Comparison of ENCODE assay signal across 8 cellular contexts in genomic region chr4:114597410-114598115, GRCh38. TPM values are rescaled to one million over a fixed set of nuclear protein-coding genes. Genes with fewer than 3 reads are reported as not detected.
DNase-seq lines count a peak whose midpoint lies in the region; ATAC-seq and TF ChIP-seq lines count a peak whose summit lies in the region.

No MANE protein-coding gene starts in this region.

- H3K9ac ChIP-seq in H9 (ENCODE audit: extremely low read depth, insufficient read length, low read length) (peak overlapping the region; percentile 15), rectal smooth muscle tissue (ENCODE audit: low read length) (no peak overlapping the region)

- H3K4me1 Mint-ChIP-seq in H9: peaks cover 17 to 18% of the 10 kb centered on the region in 2 experiments

- H3K27me3 ChIP-seq in H9 (ENCODE audit: insufficient read depth, low read length) (no peaks in the 10 kb centered on the region), rectal smooth muscle tissue (ENCODE audit: control insufficient read depth, insufficient read depth, low read length) (peaks cover 5% of the 10 kb centered on the region)

- H3K79me2 ChIP-seq in H9 (ENCODE audit: insufficient read depth, low read length): peaks cover under 1% of the 10 kb centered on the region; the same call in 1 of the 2 replicates

- no peak for ATAC-seq in HG03280 (IDR thresholded peaks at IDR 0.05; ENCODE audit: unreplicated experiment)
- no peak for ATAC-seq in left ventricle myocardium superior

- H2BK20ac ChIP-seq in H9 (ENCODE audit: low read depth, low read length, poor library complexity, severe bottlenecking): no peak overlapping the region

- no peak overlapping the region for H3K23ac ChIP-seq in H9 (ENCODE audit: insufficient read length, low read depth, low read length)

- no peak overlapping the region for H2BK120ac ChIP-seq in H9 (ENCODE audit: low read depth, low read length, poor library complexity, severe bottlenecking)

- WGBS in H9 (ENCODE audit: extremely low coverage, insufficient read length, low lambda C conversion rate): no CpG with 5 or more reads among the region's 17 CpGs

- H3K79me1 ChIP-seq in H9 (ENCODE audit: insufficient read depth, low read depth, low read length, poor library complexity, severe bottlenecking): no peaks in the 10 kb centered on the region

- no peak for DNase-seq in H9
- peak; percentile 40 for DNase-seq in SK-MEL-5 (ENCODE audit: low read depth, low spot score)
- peak; percentile 16 to 88 (median 64) for DNase-seq in head of caudate nucleus
- no peak for DNase-seq in effector CD4-positive, alpha-beta T cell
- no peak for DNase-seq in left ventricle myocardium superior
- no peak for DNase-seq in NCI-H1417 treated with DMSO at 0.1 percent for 48 hours (lab: John Stamatoyannopoulos, UW)

- peaks cover 24% of the 10 kb centered on the region for H3K27me3 Mint-ChIP-seq in H9 (ENCODE audit: low read depth)

- H3K9me3 ChIP-seq in H9 (ENCODE audit: control insufficient read depth, low read depth, low read length): peaks cover 19% of the 10 kb centered on the region

- intact Hi-C loops in head of caudate nucleus (cut with DNase I) (loop anchor here (2.0 to 10.0 kb wide), 2 partner anchors 61 to 63 kb away; no protein-coding TSS in a partner anchor), left ventricle myocardium superior (cut with micrococcal nuclease) (no loop called here)

- H3K56ac ChIP-seq in H9 (ENCODE audit: insufficient read length, low read depth, low read length): no peak overlapping the region

- H2BK15ac ChIP-seq in H9 (ENCODE audit: low read depth, low read length): no peak overlapping the region

- no peak overlapping the region for H2BK5ac ChIP-seq in H9 (ENCODE audit: insufficient read length, low read length)

- no peaks in the 10 kb centered on the region for H4K20me1 ChIP-seq in H9 (ENCODE audit: control insufficient read depth, insufficient read depth, insufficient read length)

- H3K4me3 ChIP-seq in rectal smooth muscle tissue (ENCODE audit: low read length): peak overlapping the region; percentile 89

- H3K4me3 Mint-ChIP-seq in H9: peak overlapping the region; percentile 86 to 87

- peak overlapping the region; percentile 98 for H3K4me2 ChIP-seq in H9 (ENCODE audit: insufficient read depth, insufficient read length, low read length)

- no peak overlapping the region for H4K5ac ChIP-seq in H9 (ENCODE audit: insufficient read length, low read depth, low read length)

- no peak overlapping the region for H3T11ph ChIP-seq in H9 (ENCODE audit: low read length)

- H3K36me3 ChIP-seq in rectal smooth muscle tissue (ENCODE audit: control insufficient read depth, insufficient read depth, low read length): no peaks in the 10 kb centered on the region

- H2AFZ ChIP-seq in H9 (ENCODE audit: low read length): peak overlapping the region; percentile 58

- H2BK12ac ChIP-seq in H9 (ENCODE audit: insufficient read length, low read depth, low read length): no peak overlapping the region

- H2AK5ac ChIP-seq in H9 (ENCODE audit: insufficient read length, low read length): no peak overlapping the region

- 0 out of 7 replicates have a peak overlapping the region, but pooled peaks of 1 of the 3 experiments have one; percentile 49 for H3K27ac Mint-ChIP-seq in H9

- H3K27ac ChIP-seq in H9 (ENCODE audit: insufficient read length, low read depth, low read length) (no peak overlapping the region), rectal smooth muscle tissue (ENCODE audit: low read depth, low read length) (no peak overlapping the region)

- in situ Hi-C loops in SK-MEL-5 (cut with HindIII; ENCODE audit: low pct_unique_long_range_greater_than_20kb, low sequenced_read_pairs): no loop called here

- no peak overlapping the region for H3K4ac ChIP-seq in H9 (ENCODE audit: low read depth, low read length)

- no peak overlapping the region for H4K8ac ChIP-seq in H9 (replicated peaks; ENCODE audit: insufficient read length, low read depth, low read length)

- no peak overlapping the region for H3K14ac ChIP-seq in H9 (ENCODE audit: insufficient read depth, low read length)

- H3K18ac ChIP-seq in H9 (ENCODE audit: insufficient read length, low read depth, low read length): no peak overlapping the region

- peaks cover 19 to 20% of the 10 kb centered on the region in 2 experiments for H3K9me3 Mint-ChIP-seq in H9

- peaks cover 20% of the 10 kb centered on the region for H3K23me2 ChIP-seq in H9 (ENCODE audit: insufficient read length, low read depth, low read length, poor library complexity, severe bottlenecking)

- H4K91ac ChIP-seq in H9 (ENCODE audit: insufficient read length, low read depth, low read length): no peak overlapping the region

- H3K36me3 Mint-ChIP-seq in H9 (ENCODE audit: insufficient read depth in 1 of 3, low read depth in 3 of 3): peaks cover 16 to 23% (median 23%) of the 10 kb centered on the region in 3 experiments

- peaks cover 3% of the 10 kb centered on the region; the same call in 1 of the 2 replicates for H3K4me1 ChIP-seq in H9 (ENCODE audit: insufficient read depth, low read length)
- H3K4me1 ChIP-seq in rectal smooth muscle tissue (ENCODE audit: control insufficient read depth, insufficient read depth, low read length): peaks cover 4% of the 10 kb centered on the region

- no peak for TF ChIP-seq CTCF in H9 (conservative IDR thresholded peaks at IDR 0.05)

RNA-seq across cellular contexts. Expression of gene UGT8, which starts 1.0 kb away (rescaled TPM):
- total RNA-seq in H9 (2021): 13.6 and 15.7 TPM in 2 replicates
- total RNA-seq in SK-MEL-5 (2014; rRNA removed; shearing (Covaris generic)): 7.4 and 7.8 TPM in 2 replicates
- 7.4 and 7.6 TPM in 2 replicates for polyA plus RNA-seq in SK-MEL-5 (2015; cell fraction: cytosol; rRNA removed)
- 1.3 and 1.4 TPM in 2 replicates for polyA plus RNA-seq in SK-MEL-5 (2015; cell fraction: nucleus; rRNA removed)
- total RNA-seq in left ventricle myocardium superior: 0.12 TPM

Comparison
In these comparisons a context has a peak if more than half of its experiments do, and no peak if none do; other contexts are left out.
1. DNase-seq: peak in SK-MEL-5 (single experiment) and head of caudate nucleus (42 of 42); none in H9 (single experiment), effector CD4-positive, alpha-beta T cell (single experiment), left ventricle myocardium superior (single experiment) and NCI-H1417 treated with DMSO at 0.1 percent for 48 hours (single experiment).